ENCODE assay signal across 2 cellular contexts in genomic region chr6:141675957-141676356, GRCh38.
TF ChIP-seq lines count a peak whose summit lies in the region.

No MANE protein-coding gene starts in this region.

TF ChIP-seq in A549, 52 proteins besides CTCF, POLR2A, EP300 and RAD21 (continued from another document):
- TF ChIP-seq HES2 (IDR thresholded peaks at IDR 0.05) (no peak), KDM1A (IDR thresholded peaks at IDR 0.05; ENCODE audit: low read depth) (no peak), MAZ (IDR thresholded peaks at IDR 0.05; ENCODE audit: borderline replicate concordance, low read depth, low read length) (no peak), FOSB (CRISPR knock-in tag; IDR thresholded peaks at IDR 0.05) (no peak), RCOR1 (IDR thresholded peaks at IDR 0.05; ENCODE audit: low read depth, low read length) (no peak), ELK1 (IDR thresholded peaks at IDR 0.05; ENCODE audit: low read depth, low read length) (no peak), MAFK (IDR thresholded peaks at IDR 0.05; ENCODE audit: partially characterized antibody) (no peak)

TF ChIP-seq in SK-N-SH, 30 proteins besides CTCF, POLR2A, EP300 and RAD21 (continued from another document):
- TF ChIP-seq RFX5 (IDR thresholded peaks at IDR 0.05; ENCODE audit: low read length) = no peak
- TF ChIP-seq GATA2 (CRISPR knock-in tag; IDR thresholded peaks at IDR 0.05) = no peak
- TF ChIP-seq SMC3 (IDR thresholded peaks at IDR 0.05; ENCODE audit: low read depth, low read length) = no peak; the same call in 1 of the 2 replicates
- no peak for TF ChIP-seq SIN3A (IDR thresholded peaks at IDR 0.05; ENCODE audit: borderline replicate concordance, low read depth, low read length)
- no peak for TF ChIP-seq FOXJ3 (CRISPR knock-in tag; IDR thresholded peaks at IDR 0.05)
- TF ChIP-seq ELF1 (IDR thresholded peaks at IDR 0.05) = no peak
- TF ChIP-seq PBX3 (IDR thresholded peaks at IDR 0.05) = no peak
- no peak for TF ChIP-seq ZBTB33 (IDR thresholded peaks at IDR 0.05; ENCODE audit: borderline replicate concordance, low read depth)
- TF ChIP-seq USF2 (IDR thresholded peaks at IDR 0.05; ENCODE audit: borderline replicate concordance, low read depth, low read length) = no peak
- no peak for TF ChIP-seq FOSL2 (IDR thresholded peaks at IDR 0.05; ENCODE audit: borderline replicate concordance, low read depth)
- no peak for TF ChIP-seq JUND (IDR thresholded peaks at IDR 0.05)
